ENCODE assay signal across 28 cellular contexts in the genomic region with DNA sequence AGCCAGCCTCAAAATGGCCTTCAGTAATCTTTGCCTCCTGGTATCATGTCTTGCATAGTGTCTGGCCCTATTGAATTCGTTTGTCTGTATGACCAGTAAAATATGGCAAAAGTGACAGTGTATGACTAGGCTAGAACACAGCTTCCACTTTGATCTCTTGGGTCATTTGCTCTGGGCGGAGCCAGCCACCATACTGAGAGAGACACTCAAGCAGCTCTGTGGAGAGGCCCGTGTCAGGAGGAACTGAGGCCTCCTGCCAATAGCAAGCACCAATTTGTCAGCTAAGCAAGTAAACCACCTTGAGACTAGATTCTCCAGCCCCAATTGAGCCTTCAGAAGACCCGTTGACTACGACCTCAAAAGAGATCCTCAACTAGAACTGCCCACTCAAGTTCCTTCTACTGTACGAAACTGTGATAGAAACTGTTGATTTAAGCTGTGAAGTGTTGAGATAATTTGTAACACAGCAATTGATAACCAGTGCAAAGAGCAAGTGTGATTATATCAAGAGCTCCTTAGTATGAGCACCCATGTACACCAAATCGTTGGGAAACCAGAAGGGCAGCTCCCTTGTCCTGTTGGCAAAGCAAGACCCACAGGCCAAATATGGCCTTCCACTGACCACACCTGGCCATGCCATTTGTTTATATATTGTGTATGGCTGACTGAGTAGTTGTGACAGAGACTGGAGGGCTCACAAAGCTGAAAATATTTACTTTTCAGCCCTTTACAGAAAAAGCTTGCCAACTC.
"Had no signal": no experiment of that assay in that cellular context is flagged by ENCODE, and none has a peak within 500 bp of the region (broad histone marks: within the 10 kb centered on the region; RNA-seq: fewer than 3 reads in every experiment).

No MANE protein-coding gene starts in this region.

- DNase-seq: activated CD4-positive, alpha-beta T cell treated with anti-CD3 and anti-CD28 coated beads, Interleukin-2, amount 10 ng/mL, durations not matched to agents 24 days and 14 days; activated CD4-positive, alpha-beta T cell treated with anti-CD3 and anti-CD28 coated beads, Interleukin-2, amount 50 U/mL, for 4 hours; activated CD8-positive, alpha-beta T cell treated with anti-CD3 and anti-CD28 coated beads for 36 hours; activated effector memory CD4-positive, alpha-beta T cell treated with anti-CD3 and anti-CD28 coated beads, Interleukin-2, amount 50 U/mL, for 16 hours; activated naive CD4-positive, alpha-beta T cell; activated naive CD4-positive, alpha-beta T cell treated with anti-CD3 and anti-CD28 coated beads, Interleukin-2, amount 50 U/mL, for 16 hours; activated naive CD8-positive, alpha-beta T cell treated with anti-CD3 and anti-CD28 coated beads for 36 hours; activated T-cell treated with anti-CD3 and anti-CD28 coated beads, Interleukin-2, amount 50 U/mL, for 1 hour; activated T-cell treated with anti-CD3 and anti-CD28 coated beads, Interleukin-2, amount 50 U/mL, for 72 hours; amygdala; MM.1S; MV-4-11; NCI-H1092; NCI-H1436 treated with DMSO at 0.1 percent for 48 hours; NCI-H1694 treated with DMSO at 0.1 percent for 48 hours; NCI-H2081; NCI-H345; NCI-H524 treated with DMSO at 0.1 percent for 48 hours; NCI-H774; SHP77; SJCRH30; T1000 had no signal

- H3K36me3 Mint-ChIP-seq: activated naive CD8-positive, alpha-beta T cell treated with anti-CD3 and anti-CD28 coated beads for 36 hours had no signal

- ATAC-seq: activated CD8-positive, alpha-beta T cell treated with anti-CD3 and anti-CD28 coated beads for 36 hours; activated T-cell treated with anti-CD3 and anti-CD28 coated beads, Interleukin-2, amount 50 U/mL, for 72 hours; activated T-helper 17 cell treated with anti-CD3 and anti-CD28 coated beads, Interleukin-2, amount 50 U/mL, for 72 hours; Panc1 had no signal

- H3K9me3 Mint-ChIP-seq: activated CD4-positive, alpha-beta T cell treated with anti-CD3 and anti-CD28 coated beads, Interleukin-2, amount 10 ng/mL, durations not matched to agents 24 days and 14 days; activated CD8-positive, alpha-beta T cell treated with anti-CD3 and anti-CD28 coated beads for 36 hours; activated naive CD8-positive, alpha-beta T cell treated with anti-CD3 and anti-CD28 coated beads for 36 hours; activated T-cell treated with anti-CD3 and anti-CD28 coated beads, Interleukin-2, amount 50 U/mL, for 72 hours; activated T-helper 17 cell treated with anti-CD3 and anti-CD28 coated beads, Interleukin-2, amount 50 U/mL, for 72 hours had no signal

- H3K4me3 Mint-ChIP-seq: activated CD4-positive, alpha-beta T cell treated with anti-CD3 and anti-CD28 coated beads, Interleukin-2, amount 10 ng/mL, durations not matched to agents 24 days and 14 days; activated CD8-positive, alpha-beta T cell treated with anti-CD3 and anti-CD28 coated beads for 36 hours; activated naive CD8-positive, alpha-beta T cell treated with anti-CD3 and anti-CD28 coated beads for 36 hours; activated T-cell treated with anti-CD3 and anti-CD28 coated beads, Interleukin-2, amount 50 U/mL, for 72 hours; activated T-helper 17 cell treated with anti-CD3 and anti-CD28 coated beads, Interleukin-2, amount 50 U/mL, for 72 hours had no signal

- H3K36me3 ChIP-seq: ascending aorta, cardiac muscle cell, SJCRH30 had no signal

- H3K4me1 ChIP-seq: SJCRH30 had no signal

- H3K9me3 ChIP-seq: ascending aorta had no signal

- H3K4me1 Mint-ChIP-seq: activated T-helper 17 cell treated with anti-CD3 and anti-CD28 coated beads, Interleukin-2, amount 50 U/mL, for 72 hours had no signal

- H3K27ac Mint-ChIP-seq: activated CD4-positive, alpha-beta T cell treated with anti-CD3 and anti-CD28 coated beads, Interleukin-2, amount 10 ng/mL, durations not matched to agents 24 days and 14 days; activated CD8-positive, alpha-beta T cell treated with anti-CD3 and anti-CD28 coated beads for 36 hours; activated naive CD8-positive, alpha-beta T cell treated with anti-CD3 and anti-CD28 coated beads for 36 hours; activated T-cell treated with anti-CD3 and anti-CD28 coated beads, Interleukin-2, amount 50 U/mL, for 72 hours; activated T-helper 17 cell treated with anti-CD3 and anti-CD28 coated beads, Interleukin-2, amount 50 U/mL, for 72 hours had no signal

- H3K4me3 ChIP-seq: ascending aorta, cardiac muscle cell, SJCRH30, SK-N-MC had no signal

- H3K27me3 Mint-ChIP-seq: activated CD4-positive, alpha-beta T cell treated with anti-CD3 and anti-CD28 coated beads, Interleukin-2, amount 10 ng/mL, durations not matched to agents 24 days and 14 days; activated CD8-positive, alpha-beta T cell treated with anti-CD3 and anti-CD28 coated beads for 36 hours; activated T-helper 17 cell treated with anti-CD3 and anti-CD28 coated beads, Interleukin-2, amount 50 U/mL, for 72 hours had no signal

- H3K27me3 ChIP-seq: ascending aorta, cardiac muscle cell, SJCRH30 had no signal

- H3K4me2 ChIP-seq: KMS-11 had no signal

- H3K27ac ChIP-seq: ascending aorta, cardiac muscle cell, KMS-11, SJCRH30, SK-N-MC had no signal
